27 cellular contexts compared by ENCODE assay signal in genomic region chr12:11092128-11092527, GRCh38. TPM values are rescaled to one million over a fixed set of nuclear protein-coding genes. Genes with fewer than 3 reads are reported as not detected.
"Had no signal": no experiment of that assay in that cellular context is flagged by ENCODE, and none has a peak within 500 bp of the region (broad histone marks: within the 10 kb centered on the region; RNA-seq: fewer than 3 reads in every experiment).

Gene TAS2R43 (minus strand): TSS chr12:11092313. CDS start chr12:11092229, 84 bp downstream.

- H3K4me1 Mint-ChIP-seq: activated CD4-positive, alpha-beta T cell treated with anti-CD3 and anti-CD28 coated beads, Interleukin-2, amount 10 ng/mL, durations not matched to agents 24 days and 14 days; activated CD8-positive, alpha-beta memory T cell treated with anti-CD3 and anti-CD28 coated beads, Interleukin-2, amount 10 ng/mL, durations not matched to agents 7 days and 5 days had no signal

- H3K27ac Mint-ChIP-seq: activated CD4-positive, alpha-beta memory T cell treated with anti-CD3 and anti-CD28 coated beads for 36 hours; activated CD4-positive, alpha-beta T cell treated with anti-CD3 and anti-CD28 coated beads for 36 hours; activated CD4-positive, alpha-beta T cell treated with anti-CD3 and anti-CD28 coated beads, Interleukin-2, amount 10 ng/mL, durations not matched to agents 24 days and 14 days; activated CD8-positive, alpha-beta memory T cell treated with anti-CD3 and anti-CD28 coated beads, Interleukin-2, amount 10 ng/mL, durations not matched to agents 7 days and 5 days; activated CD8-positive, alpha-beta T cell treated with anti-CD3 and anti-CD28 coated beads, Interleukin-2, amount 10 ng/mL, durations not matched to agents 7 days and 5 days; activated naive CD4-positive, alpha-beta T cell treated with anti-CD3 and anti-CD28 coated beads for 36 hours; activated T-helper 1 cell treated with anti-CD3 and anti-CD28 coated beads, Interleukin-12 subunit alpha, Interleukin-12 subunit beta, Interleukin-2, Interleukin-4 antibody, amounts not matched to agents 30 ng/mL and 10 ng/mL and 1 ng/mL, durations not matched to agents 14 hours and 24 hours and 36 hours; activated T-helper 2 cell treated with anti-CD3 and anti-CD28 coated beads, Interferon-gamma antibody, Interleukin-2, Interleukin-4, amounts not matched to agents 10 μg/mL and 5 μg/mL and 100 μg/mL, durations not matched to agents 14 hours and 24 hours and 36 hours had no signal

- H3K9me3 Mint-ChIP-seq: activated CD4-positive, alpha-beta memory T cell treated with anti-CD3 and anti-CD28 coated beads for 36 hours; activated CD4-positive, alpha-beta T cell treated with anti-CD3 and anti-CD28 coated beads, Interleukin-2, amount 10 ng/mL, durations not matched to agents 24 days and 14 days; activated naive CD4-positive, alpha-beta T cell treated with anti-CD3 and anti-CD28 coated beads for 36 hours; activated naive CD4-positive, alpha-beta T cell treated with anti-CD3 and anti-CD28 coated beads, Interleukin-2, amount 50 U/mL, for 24 hours; activated T-helper 1 cell treated with anti-CD3 and anti-CD28 coated beads, Interleukin-12 subunit alpha, Interleukin-12 subunit beta, Interleukin-2, Interleukin-4 antibody, amounts not matched to agents 30 ng/mL and 10 ng/mL and 1 ng/mL, durations not matched to agents 14 hours and 24 hours and 36 hours; activated T-helper 2 cell treated with anti-CD3 and anti-CD28 coated beads, Interferon-gamma antibody, Interleukin-2, Interleukin-4, amounts not matched to agents 10 μg/mL and 5 μg/mL and 100 μg/mL, durations not matched to agents 14 hours and 24 hours and 36 hours had no signal

- H3K27me3 Mint-ChIP-seq: activated CD4-positive, alpha-beta memory T cell treated with anti-CD3 and anti-CD28 coated beads for 36 hours; activated CD4-positive, alpha-beta T cell treated with anti-CD3 and anti-CD28 coated beads for 36 hours; activated CD4-positive, alpha-beta T cell treated with anti-CD3 and anti-CD28 coated beads, Interleukin-2, amount 10 ng/mL, durations not matched to agents 24 days and 14 days; activated CD8-positive, alpha-beta memory T cell treated with anti-CD3 and anti-CD28 coated beads, Interleukin-2, amount 10 ng/mL, durations not matched to agents 7 days and 5 days; activated naive CD4-positive, alpha-beta T cell treated with anti-CD3 and anti-CD28 coated beads, Interleukin-2, amount 50 U/mL, for 24 hours had no signal

- ATAC-seq: activated CD4-positive, alpha-beta T cell treated with anti-CD3 and anti-CD28 coated beads for 36 hours; activated CD8-positive, alpha-beta memory T cell treated with anti-CD3 and anti-CD28 coated beads, Interleukin-2, amount 10 ng/mL, durations not matched to agents 7 days and 5 days; activated CD8-positive, alpha-beta T cell treated with anti-CD3 and anti-CD28 coated beads, Interleukin-2, amount 10 ng/mL, durations not matched to agents 7 days and 5 days; body of pancreas had no signal

- H3K4me3 Mint-ChIP-seq: activated CD4-positive, alpha-beta memory T cell treated with anti-CD3 and anti-CD28 coated beads for 36 hours; activated CD4-positive, alpha-beta T cell treated with anti-CD3 and anti-CD28 coated beads for 36 hours; activated CD4-positive, alpha-beta T cell treated with anti-CD3 and anti-CD28 coated beads, Interleukin-2, amount 10 ng/mL, durations not matched to agents 24 days and 14 days; activated CD8-positive, alpha-beta memory T cell treated with anti-CD3 and anti-CD28 coated beads, Interleukin-2, amount 10 ng/mL, durations not matched to agents 7 days and 5 days; activated CD8-positive, alpha-beta T cell treated with anti-CD3 and anti-CD28 coated beads, Interleukin-2, amount 10 ng/mL, durations not matched to agents 7 days and 5 days; activated naive CD4-positive, alpha-beta T cell treated with anti-CD3 and anti-CD28 coated beads for 36 hours; activated naive CD4-positive, alpha-beta T cell treated with anti-CD3 and anti-CD28 coated beads, Interleukin-2, amount 50 U/mL, for 24 hours; activated T-helper 1 cell treated with anti-CD3 and anti-CD28 coated beads, Interleukin-12 subunit alpha, Interleukin-12 subunit beta, Interleukin-2, Interleukin-4 antibody, amounts not matched to agents 30 ng/mL and 10 ng/mL and 1 ng/mL, durations not matched to agents 14 hours and 24 hours and 36 hours had no signal

- DNase-seq: activated CD4-positive, alpha-beta memory T cell treated with anti-CD3 and anti-CD28 coated beads for 36 hours; activated CD4-positive, alpha-beta T cell treated with anti-CD3 and anti-CD28 coated beads for 36 hours; activated CD4-positive, alpha-beta T cell treated with anti-CD3 and anti-CD28 coated beads, Interleukin-2, amount 10 ng/mL, durations not matched to agents 24 days and 14 days; activated CD4-positive, CD25-positive, alpha-beta regulatory T cell; activated CD4-positive, CD25-positive, alpha-beta regulatory T cell treated with anti-CD3 and anti-CD28 coated beads, Interleukin-2, amount 50 U/mL, for 72 hours; activated CD8-positive, alpha-beta memory T cell treated with anti-CD3 and anti-CD28 coated beads, Interleukin-2, amount 10 ng/mL, durations not matched to agents 7 days and 5 days; activated CD8-positive, alpha-beta memory T cell treated with anti-CD3 and anti-CD28 coated beads, Interleukin-2, amount 50 U/mL, for 4 hours; activated CD8-positive, alpha-beta T cell treated with anti-CD3 and anti-CD28 coated beads, Interleukin-2, amount 10 ng/mL, durations not matched to agents 7 days and 5 days; activated effector memory CD4-positive, alpha-beta T cell treated with anti-CD3 and anti-CD28 coated beads, Interleukin-2, amount 50 U/mL, for 16 hours; activated naive CD4-positive, alpha-beta T cell treated with anti-CD3 and anti-CD28 coated beads for 36 hours; activated T-cell treated with anti-CD3 and anti-CD28 coated beads, Interleukin-2, amount 50 U/mL, for 1 hour; activated T-cell treated with anti-CD3 and anti-CD28 coated beads, Interleukin-2, amount 50 U/mL, for 48 hours; adrenal gland; amygdala; aorta; body of pancreas; caudate nucleus; colonic mucosa; effector CD8-positive, alpha-beta T cell; esophagus squamous epithelium; foreskin melanocyte; T-helper 2 cell had no signal

- FAIRE-seq: endometrium had no signal

RNA-seq across cellular contexts. Expression of gene TAS2R43, which starts in this region (rescaled TPM):
- total RNA-seq: activated CD8-positive, alpha-beta memory T cell treated with anti-CD3 and anti-CD28 coated beads for 36 hours had no signal
